34 cellular contexts compared by ENCODE assay signal in genomic region chr20:13809373-13809772, GRCh38.
"Had no signal": no experiment of that assay in that cellular context is flagged by ENCODE, and none has a peak within 500 bp of the region (broad histone marks: within the 10 kb centered on the region; RNA-seq: fewer than 3 reads in every experiment).

No MANE protein-coding gene starts in this region.

- H3K27ac ChIP-seq: body of pancreas, breast epithelium, Peyer's patch, VCaP had no signal

- H3K4me3 ChIP-seq: adrenal gland, body of pancreas, breast epithelium, K562, Peyer's patch had no signal

- H3K4me1 ChIP-seq: adrenal gland, body of pancreas, breast epithelium, Peyer's patch had no signal

- H3K27me3 ChIP-seq: adrenal gland, body of pancreas, breast epithelium, Peyer's patch had no signal

- H3K36me3 ChIP-seq: breast epithelium had no signal

- ATAC-seq: activated naive CD4-positive, alpha-beta T cell treated with anti-CD3 and anti-CD28 coated beads, Interleukin-2, amount 50 U/mL, for 72 hours; activated T-cell treated with anti-CD3 and anti-CD28 coated beads, Interleukin-2, amount 50 U/mL, for 4 hours; body of pancreas; K562; PC-3 had no signal

- H3K9me3 ChIP-seq: adrenal gland, body of pancreas, breast epithelium, Peyer's patch had no signal

- DNase-seq: activated B cell treated with CpG ODN at 0.5 μM for 24 hours; activated CD4-positive, alpha-beta memory T cell treated with anti-CD3 and anti-CD28 coated beads for 36 hours; activated CD4-positive, alpha-beta T cell treated with anti-CD3 and anti-CD28 coated beads for 4 hours; activated CD4-positive, alpha-beta T cell treated with anti-CD3 and anti-CD28 coated beads, Interleukin-2, amount 50 U/mL, for 1 hour; activated CD4-positive, CD25-positive, alpha-beta regulatory T cell treated with anti-CD3 and anti-CD28 coated beads, Interleukin-2, amount 50 U/mL, for 72 hours; activated CD8-positive, alpha-beta memory T cell treated with anti-CD3 and anti-CD28 coated beads, Interleukin-2, amount 50 U/mL, for 4 hours; activated gamma-delta T cell treated with Interleukin-2 at 50 U/mL for 16 hours; activated naive CD4-positive, alpha-beta T cell treated with anti-CD3 and anti-CD28 coated beads for 36 hours; activated T-cell treated with anti-CD3 and anti-CD28 coated beads for 4 hours; activated T-cell treated with anti-CD3 and anti-CD28 coated beads, Interleukin-2, amount 50 U/mL, for 4 hours; body of pancreas; central memory CD4-positive, alpha-beta T cell; MV-4-11; NCI-H1092; NCI-H1436 treated with DMSO at 0.1 percent for 48 hours; NCI-H1694 treated with DMSO at 0.1 percent for 48 hours; NCI-H2029; NCI-H2171 treated with DMSO at 0.1 percent for 48 hours; NCI-H345; NCI-H526; NCI-H748 treated with DMSO at 0.1 percent for 48 hours; NK-92 treated with Interleukin-12 subunit alpha and Interleukin-12 subunit beta, amount 100 ng/mL, for 24 hours; PC-3; Peyer's patch; RPMI8226; SW 1271; T-helper 1 cell; T-helper 2 cell; T-helper 9 cell had no signal
